8 cellular contexts compared by ENCODE assay signal in genomic region chr3:58333206-58334012, GRCh38. TPM values are rescaled to one million over a fixed set of nuclear protein-coding genes. Genes with fewer than 3 reads are reported as not detected.
DNase-seq lines count a peak whose midpoint lies in the region; ATAC-seq, FAIRE-seq and TF ChIP-seq lines count a peak whose summit lies in the region.

No MANE protein-coding gene starts in this region.

- DNase-seq in A549 (ENCODE audit: low read depth in 1 of 2, low spot score in 1 of 2) (peak in 1 of 2 experiments; percentile 13), GM13977 (ENCODE audit: low spot score) (peak; percentile 73), PC-3 (peak; percentile 40), left ventricle myocardium inferior (no peak), progenitor cell of endocrine pancreas (ENCODE audit: low spot score, unreplicated experiment) (no peak), pons (ENCODE audit: low spot score) (no peak)
- DNase-seq in activated naive CD8-positive, alpha-beta T cell treated with anti-CD3 and anti-CD28 coated beads, Interleukin-2, amount 50 U/mL, for 24 hours = peak; percentile 53

- TF ChIP-seq CTCF in A549 (IDR thresholded peaks at IDR 0.05) (no peak), GM13977 (IDR thresholded peaks at IDR 0.05; ENCODE audit: extremely low read depth, insufficient read depth, missing control alignments) (peak; percentile 63), PC-3 (conservative IDR thresholded peaks at IDR 0.05; ENCODE audit: low read depth, low read length) (peak; percentile 49), left ventricle myocardium inferior (IDR thresholded peaks at IDR 0.05; ENCODE audit: borderline replicate concordance) (no peak), progenitor cell of endocrine pancreas (IDR thresholded peaks at IDR 0.05; ENCODE audit: unreplicated experiment) (no peak)

- H3K4me1 Mint-ChIP-seq in activated naive CD8-positive, alpha-beta T cell treated with anti-CD3 and anti-CD28 coated beads, Interleukin-2, amount 50 U/mL, for 24 hours = peaks cover 43% of the 10 kb centered on the region
- peaks cover 11% of the 10 kb centered on the region for H3K4me1 Mint-ChIP-seq in progenitor cell of endocrine pancreas (ENCODE audit: low read depth)

- H3K4me3 ChIP-seq in A549 = peak overlapping the region; percentile 80
- peak overlapping the region; percentile 95 for H3K4me3 ChIP-seq in PC-3 (ENCODE audit: low read length)
- peak overlapping the region; percentile 88 for H3K4me3 ChIP-seq in left ventricle myocardium inferior

- no peaks in the 10 kb centered on the region for H3K27me3 Mint-ChIP-seq in activated naive CD8-positive, alpha-beta T cell treated with anti-CD3 and anti-CD28 coated beads, Interleukin-2, amount 50 U/mL, for 24 hours
- H3K27me3 Mint-ChIP-seq in progenitor cell of endocrine pancreas = peaks cover 11% of the 10 kb centered on the region

- peak overlapping the region; percentile 67 for H2AFZ ChIP-seq in PC-3 (ENCODE audit: low read length)

- H3K9ac ChIP-seq in PC-3 (ENCODE audit: low read length) = peak overlapping the region; percentile 85

- H3F3A ChIP-seq in PC-3 (ENCODE audit: low read length, unreplicated experiment) = peaks cover 5% of the 10 kb centered on the region

- TF ChIP-seq POLR2A in A549 (IDR thresholded peaks at IDR 0.05; ENCODE audit: low read length) = no peak

- H3K36me3 ChIP-seq in PC-3 (ENCODE audit: low read depth, low read length) (no peaks in the 10 kb centered on the region), left ventricle myocardium inferior (peaks cover 5% of the 10 kb centered on the region)

- peak overlapping the region; percentile 89 for H3K27ac Mint-ChIP-seq in activated naive CD8-positive, alpha-beta T cell treated with anti-CD3 and anti-CD28 coated beads, Interleukin-2, amount 50 U/mL, for 24 hours
- H3K27ac Mint-ChIP-seq in progenitor cell of endocrine pancreas = peak overlapping the region; percentile 86

- H3K36me3 Mint-ChIP-seq in activated naive CD8-positive, alpha-beta T cell treated with anti-CD3 and anti-CD28 coated beads, Interleukin-2, amount 50 U/mL, for 24 hours (ENCODE audit: low read depth) = peaks cover 8% of the 10 kb centered on the region
- H3K36me3 Mint-ChIP-seq in progenitor cell of endocrine pancreas (ENCODE audit: insufficient read depth) = no peaks in the 10 kb centered on the region

- H3K9me2 ChIP-seq in PC-3 (replicated peaks; ENCODE audit: low read length) = no peaks in the 10 kb centered on the region

- in situ Hi-C loops in GM13977 (cut with MboI; ENCODE audit: low pct_unique_long_range_greater_than_20kb, low sequenced_read_pairs, unreplicated experiment) = loop anchor here (10.0 kb wide), 1 partner anchor 81 kb away; no protein-coding TSS in a partner anchor

- WGBS in A549 (ENCODE audit: missing lambda C conversion rate) = 2% methylated on average over 13 of the region's 37 CpGs

- TF ChIP-seq EP300 in A549 (IDR thresholded peaks at IDR 0.05) = no peak

- no peaks in the 10 kb centered on the region for H3K27me3 ChIP-seq in PC-3 (ENCODE audit: low read length)
- H3K27me3 ChIP-seq in left ventricle myocardium inferior (ENCODE audit: low read depth) = no peaks in the 10 kb centered on the region

- H3K4me3 Mint-ChIP-seq in activated naive CD8-positive, alpha-beta T cell treated with anti-CD3 and anti-CD28 coated beads, Interleukin-2, amount 50 U/mL, for 24 hours = peak overlapping the region; percentile 97
- peak overlapping the region; percentile 94 for H3K4me3 Mint-ChIP-seq in progenitor cell of endocrine pancreas (ENCODE audit: low read depth)

- H3K27ac ChIP-seq in A549 = peak overlapping the region; percentile 56 to 96
- H3K27ac ChIP-seq in PC-3 (ENCODE audit: low read length) = peak overlapping the region; percentile 91
- peak overlapping the region; percentile 78 for H3K27ac ChIP-seq in left ventricle myocardium inferior (replicated peaks)

- peak overlapping the region; percentile 87 for H3K4me2 ChIP-seq in A549
- H3K4me2 ChIP-seq in PC-3 (ENCODE audit: low read length) = peak overlapping the region; percentile 92

- H3K9me3 Mint-ChIP-seq in activated naive CD8-positive, alpha-beta T cell treated with anti-CD3 and anti-CD28 coated beads, Interleukin-2, amount 50 U/mL, for 24 hours = no peaks in the 10 kb centered on the region
- H3K9me3 Mint-ChIP-seq in progenitor cell of endocrine pancreas (ENCODE audit: low read depth) = no peaks in the 10 kb centered on the region

- CTCF ChIA-PET in A549 (lab: Yijun Ruan, JAX) = interaction anchor here (0.6 to 2.4 kb wide), 9 partner anchors 11 to 117 kb away, joined by 3 to 9 read pairs (median 4); partner anchors contain the start of genes HTD2 and RPP14
- CTCF ChIA-PET in PC-3 (lab: Charles Lee) = interaction anchor here (0.6 to 0.8 kb wide), 5 partner anchors 22 to 141 kb away, joined by 3 to 6 read pairs (median 4); no protein-coding TSS in a partner anchor

- H3K79me2 ChIP-seq in PC-3 (ENCODE audit: low read length) = peaks cover 22% of the 10 kb centered on the region

- peaks cover 24% of the 10 kb centered on the region for H3K4me1 ChIP-seq in A549
- peaks cover 36% of the 10 kb centered on the region for H3K4me1 ChIP-seq in PC-3 (ENCODE audit: insufficient read depth, low read length)
- peaks cover 39% of the 10 kb centered on the region for H3K4me1 ChIP-seq in left ventricle myocardium inferior

- POLR2A ChIA-PET in A549 (lab: Yijun Ruan, JAX) (no interaction called here), PC-3 (lab: Charles Lee; ENCODE audit: unreplicated experiment) (no interaction called here)

- H4K20me1 ChIP-seq in PC-3 (ENCODE audit: low read length) = no peaks in the 10 kb centered on the region

- ATAC-seq in A549 (peak; percentile 60 to 70), HG02943 (IDR thresholded peaks at IDR 0.05; ENCODE audit: low read depth, unreplicated experiment) (peak; percentile 33), PC-3 (peak; percentile 44)
- peak; percentile 20 for ATAC-seq in activated naive CD8-positive, alpha-beta T cell treated with anti-CD3 and anti-CD28 coated beads, Interleukin-2, amount 50 U/mL, for 24 hours

- TF ChIP-seq RAD21 in A549 (conservative IDR thresholded peaks at IDR 0.05 in 1 of 2, IDR thresholded peaks at IDR 0.05 in 1 of 2) = no peak

- H3K9me3 ChIP-seq in A549 (no peaks in the 10 kb centered on the region), PC-3 (ENCODE audit: low read length) (no peaks in the 10 kb centered on the region), left ventricle myocardium inferior (replicated peaks) (no peaks in the 10 kb centered on the region)

- no peak for FAIRE-seq in A549 (lab: Jason Lieb, UNC)

- BruUV-seq in PC-3 (replicated peaks; lab: Mats Ljungman, UMichigan) = TSS peak; percentile 44

- intact Hi-C loops in PC-3 (cut with micrococcal nuclease) (loop anchor here (1.0 to 2.0 kb wide), 3 partner anchors 27 to 199 kb away; partner anchors contain the start of genes HTD2 and RPP14), left ventricle myocardium inferior (cut with micrococcal nuclease) (loop anchor here (10.0 kb wide), 1 partner anchor 161 kb away; the partner anchor contains the start of gene KCTD6)

TF ChIP-seq in A549, 52 proteins besides CTCF, POLR2A, EP300 and RAD21:
- TF ChIP-seq CHD4 (IDR thresholded peaks at IDR 0.05; ENCODE audit: borderline replicate concordance) (no peak), CBX8 (IDR thresholded peaks at IDR 0.05) (no peak), KDM5A (IDR thresholded peaks at IDR 0.05) (no peak), ZFP36 (IDR thresholded peaks at IDR 0.05; ENCODE audit: borderline replicate concordance, partially characterized antibody) (no peak), E2F6 (IDR thresholded peaks at IDR 0.05; ENCODE audit: borderline replicate concordance, low read depth) (no peak), GATA3 (IDR thresholded peaks at IDR 0.05; ENCODE audit: borderline replicate concordance) (no peak)

RNA-seq across cellular contexts. Expression of gene PXK, which starts 0.7 kb away (rescaled TPM):
- polyA plus RNA-seq in A549 (2011; rRNA removed) (10.4 and 10.5 TPM in 2 replicates), A549 (2017; fragmentation: RNase III; extraction: RNeasy Plus Mini Kit Qiagen cat#74134 plus additional on column Dnase treatment) (4.1 to 4.6 TPM (median 4.4 TPM) in 3 replicates)
- 3.2 and 3.8 TPM in 2 replicates for polyA plus RNA-seq in A549 (2012; cell fraction: cytosol; rRNA removed)
- 2.7 TPM in 2 replicates for polyA plus RNA-seq in A549 (2012; cell fraction: nucleus; rRNA removed)
- polyA minus RNA-seq in A549 (2011; rRNA and poly(A)+ RNA removed) = 6.7 and 7.7 TPM in 2 replicates
- total RNA-seq in PC-3 (2014; rRNA removed) (11.1 and 14.5 TPM in 2 replicates), left ventricle myocardium inferior (9.2 TPM), progenitor cell of endocrine pancreas (11.7 and 12.5 TPM in 2 replicates)

RNA-seq across cellular contexts. Expression of gene HTD2, which starts 27.1 kb away (rescaled TPM):
- polyA plus RNA-seq in A549 (2011; rRNA removed) = 7.8 and 8.4 TPM in 2 replicates
- 1.9 and 3.0 TPM in 2 replicates for polyA plus RNA-seq in A549 (2012; cell fraction: cytosol; rRNA removed)
- polyA plus RNA-seq in A549 (2012; cell fraction: nucleus; rRNA removed) = 0.86 and 1.4 TPM in 2 replicates
- polyA plus RNA-seq in A549 (2017; fragmentation: RNase III; extraction: RNeasy Plus Mini Kit Qiagen cat#74134 plus additional on column Dnase treatment) = 3.9 to 4.9 TPM (median 4.6 TPM) in 3 replicates
- polyA minus RNA-seq in A549 (2011; rRNA and poly(A)+ RNA removed) = 3.6 and 5.1 TPM in 2 replicates
- total RNA-seq in PC-3 (2014; rRNA removed) = 4.9 and 6.9 TPM in 2 replicates
- total RNA-seq in left ventricle myocardium inferior = 13.0 TPM
- 10.2 and 10.7 TPM in 2 replicates for total RNA-seq in progenitor cell of endocrine pancreas

RNA-seq across cellular contexts. Expression of gene RPP14, which starts 27.4 kb away (rescaled TPM):
- polyA plus RNA-seq in A549 (2011; rRNA removed) (14.1 and 21.5 TPM in 2 replicates), A549 (2017; fragmentation: RNase III; extraction: RNeasy Plus Mini Kit Qiagen cat#74134 plus additional on column Dnase treatment) (12.8 to 15.6 TPM (median 13.2 TPM) in 3 replicates)
- 5.6 TPM in 2 replicates for polyA plus RNA-seq in A549 (2012; cell fraction: cytosol; rRNA removed)
- polyA plus RNA-seq in A549 (2012; cell fraction: nucleus; rRNA removed) = 2.3 and 2.6 TPM in 2 replicates
- 7.7 and 10.2 TPM in 2 replicates for polyA minus RNA-seq in A549 (2011; rRNA and poly(A)+ RNA removed)
- total RNA-seq in PC-3 (2014; rRNA removed) (28.8 and 30.0 TPM in 2 replicates), left ventricle myocardium inferior (22.7 TPM), progenitor cell of endocrine pancreas (22.9 and 26.0 TPM in 2 replicates)

Comparison
In these comparisons a context has a peak if more than half of its experiments do, and no peak if none do; other contexts are left out.
1. DNase-seq: peak in GM13977 (single experiment), PC-3 (single experiment) and activated naive CD8-positive, alpha-beta T cell treated with anti-CD3 and anti-CD28 coated beads, Interleukin-2, amount 50 U/mL, for 24 hours (single experiment); none in left ventricle myocardium inferior (single experiment), progenitor cell of endocrine pancreas (single experiment) and pons (single experiment).
2. CTCF ChIP-seq: peak in GM13977 (single experiment) and PC-3 (single experiment); none in A549 (single experiment), left ventricle myocardium inferior (single experiment) and progenitor cell of endocrine pancreas (single experiment).
3. Peak in every context shown above with its lines, with median percentiles within 50 percentile points of each other: ATAC-seq, H3K27ac ChIP-seq and H3K4me3 ChIP-seq.